1 cellular context compared by ENCODE assay signal in genomic region chr1:147189514-147189913, GRCh38.
TF ChIP-seq lines count a peak whose summit lies in the region.

No MANE protein-coding gene starts in this region.

TF ChIP-seq in H1, 55 proteins besides CTCF, POLR2A, EP300 and RAD21:
- TF ChIP-seq MAX (IDR thresholded peaks at IDR 0.05), result no peak
- no peak for TF ChIP-seq EGR1 (IDR thresholded peaks at IDR 0.05; ENCODE audit: borderline replicate concordance, low read depth, low read length)
- TF ChIP-seq HDAC6 (IDR thresholded peaks at IDR 0.05; ENCODE audit: low read depth, low read length), result no peak
- TF ChIP-seq CREB1 (IDR thresholded peaks at IDR 0.05), result no peak
- TF ChIP-seq RBBP5 (IDR thresholded peaks at IDR 0.05; ENCODE audit: borderline replicate concordance, low read depth, low read length), result no peak
- no peak for TF ChIP-seq E2F6 (IDR thresholded peaks at IDR 0.05)
- no peak for TF ChIP-seq SUZ12 (IDR thresholded peaks at IDR 0.05; ENCODE audit: low read length)
- TF ChIP-seq CBX8 (IDR thresholded peaks at IDR 0.05; ENCODE audit: borderline replicate concordance, low read depth, low read length), result no peak
- TF ChIP-seq JUND (IDR thresholded peaks at IDR 0.05; ENCODE audit: low read length), result no peak
- no peak for TF ChIP-seq ZNF274 (IDR thresholded peaks at IDR 0.05; ENCODE audit: borderline replicate concordance, extremely low read depth, low read length)
- TF ChIP-seq CHD2 (IDR thresholded peaks at IDR 0.05; ENCODE audit: low read length), result no peak
- no peak for TF ChIP-seq BRCA1 (IDR thresholded peaks at IDR 0.05; ENCODE audit: low read depth, low read length)
- no peak for TF ChIP-seq GABPA (IDR thresholded peaks at IDR 0.05; ENCODE audit: borderline replicate concordance, insufficient read depth, low read length)
- no peak for TF ChIP-seq KDM4A (IDR thresholded peaks at IDR 0.05; ENCODE audit: low read depth, low read length, severe bottlenecking)
- no peak for TF ChIP-seq TAF1 (IDR thresholded peaks at IDR 0.05; ENCODE audit: low read depth, low read length)
- no peak for TF ChIP-seq RFX5 (IDR thresholded peaks at IDR 0.05; ENCODE audit: borderline replicate concordance, low read depth, low read length)
- no peak for TF ChIP-seq CEBPB (IDR thresholded peaks at IDR 0.05; ENCODE audit: low read depth, low read length)
